Comparison of ENCODE assay signal across 41 cellular contexts in genomic region chr13:45314822-45315221, GRCh38.
"Had no signal": no experiment of that assay in that cellular context is flagged by ENCODE, and none has a peak within 500 bp of the region (broad histone marks: within the 10 kb centered on the region; RNA-seq: fewer than 3 reads in every experiment).

No MANE protein-coding gene starts in this region.

- H3K4me3 Mint-ChIP-seq: activated naive CD4-positive, alpha-beta T cell treated with anti-CD3 and anti-CD28 coated beads for 36 hours; activated naive CD4-positive, alpha-beta T cell treated with anti-CD3 and anti-CD28 coated beads, Interleukin-2, amount 10 ng/mL, durations not matched to agents 7 days and 5 days; activated naive CD4-positive, alpha-beta T cell treated with anti-CD3 and anti-CD28 coated beads, Interleukin-2, amount 50 U/mL, for 24 hours; activated naive CD8-positive, alpha-beta T cell; activated naive CD8-positive, alpha-beta T cell treated with anti-CD3 and anti-CD28 coated beads for 36 hours; activated naive CD8-positive, alpha-beta T cell treated with anti-CD3 and anti-CD28 coated beads, Interleukin-2, amount 10 ng/mL, durations not matched to agents 7 days and 5 days; activated naive CD8-positive, alpha-beta T cell treated with anti-CD3 and anti-CD28 coated beads, Interleukin-2, amount 50 U/mL, for 24 hours; activated T-cell treated with anti-CD3 and anti-CD28 coated beads, Interleukin-2, amount 50 U/mL, for 24 hours; activated T-cell treated with anti-CD3 and anti-CD28 coated beads, Interleukin-2, amount 50 U/mL, for 4 hours; activated T-cell treated with anti-CD3 and anti-CD28 coated beads, Interleukin-2, amount 50 U/mL, for 72 hours; activated T-helper 1 cell treated with anti-CD3 and anti-CD28 coated beads, Interleukin-12 subunit alpha, Interleukin-12 subunit beta, Interleukin-2, Interleukin-4 antibody, amounts not matched to agents 30 ng/mL and 10 ng/mL and 1 ng/mL, durations not matched to agents 14 hours and 24 hours and 36 hours; activated T-helper 17 cell treated with anti-CD3 and anti-CD28 coated beads, Interleukin-2, amount 50 U/mL, for 72 hours; brain; central memory CD8-positive, alpha-beta T cell had no signal

- H3K9me3 ChIP-seq: adrenal gland, ascending aorta, body of pancreas, breast epithelium had no signal

- H3K36me3 Mint-ChIP-seq: activated naive CD4-positive, alpha-beta T cell treated with anti-CD3 and anti-CD28 coated beads, Interleukin-2, amount 10 ng/mL, durations not matched to agents 7 days and 5 days; activated naive CD4-positive, alpha-beta T cell treated with anti-CD3 and anti-CD28 coated beads, Interleukin-2, amount 50 U/mL, for 24 hours; activated naive CD4-positive, alpha-beta T cell treated with anti-CD3 and anti-CD28 coated beads, Interleukin-2, amount 50 U/mL, for 72 hours; activated naive CD8-positive, alpha-beta T cell; activated naive CD8-positive, alpha-beta T cell treated with anti-CD3 and anti-CD28 coated beads for 36 hours; activated naive CD8-positive, alpha-beta T cell treated with anti-CD3 and anti-CD28 coated beads, Interleukin-2, amount 10 ng/mL, durations not matched to agents 7 days and 5 days; brain had no signal

- H3K9me3 Mint-ChIP-seq: activated naive CD4-positive, alpha-beta T cell treated with anti-CD3 and anti-CD28 coated beads for 36 hours; activated naive CD4-positive, alpha-beta T cell treated with anti-CD3 and anti-CD28 coated beads, Interleukin-2, amount 10 ng/mL, durations not matched to agents 7 days and 5 days; activated naive CD4-positive, alpha-beta T cell treated with anti-CD3 and anti-CD28 coated beads, Interleukin-2, amount 50 U/mL, for 24 hours; activated naive CD4-positive, alpha-beta T cell treated with anti-CD3 and anti-CD28 coated beads, Interleukin-2, amount 50 U/mL, for 72 hours; activated naive CD8-positive, alpha-beta T cell treated with anti-CD3 and anti-CD28 coated beads for 36 hours; activated naive CD8-positive, alpha-beta T cell treated with anti-CD3 and anti-CD28 coated beads, Interleukin-2, amount 10 ng/mL, durations not matched to agents 7 days and 5 days; activated naive CD8-positive, alpha-beta T cell treated with anti-CD3 and anti-CD28 coated beads, Interleukin-2, amount 50 U/mL, for 24 hours; activated T-cell treated with anti-CD3 and anti-CD28 coated beads, Interleukin-2, amount 50 U/mL, for 24 hours; activated T-cell treated with anti-CD3 and anti-CD28 coated beads, Interleukin-2, amount 50 U/mL, for 4 hours; activated T-cell treated with anti-CD3 and anti-CD28 coated beads, Interleukin-2, amount 50 U/mL, for 72 hours; activated T-helper 1 cell treated with anti-CD3 and anti-CD28 coated beads, Interleukin-12 subunit alpha, Interleukin-12 subunit beta, Interleukin-2, Interleukin-4 antibody, amounts not matched to agents 30 ng/mL and 10 ng/mL and 1 ng/mL, durations not matched to agents 14 hours and 24 hours and 36 hours; activated T-helper 17 cell treated with anti-CD3 and anti-CD28 coated beads, Interleukin-2, amount 50 U/mL, for 72 hours; activated T-helper 2 cell treated with anti-CD3 and anti-CD28 coated beads, Interferon-gamma antibody, Interleukin-2, Interleukin-4, amounts not matched to agents 10 μg/mL and 5 μg/mL and 100 μg/mL, durations not matched to agents 14 hours and 24 hours and 36 hours; brain; central memory CD8-positive, alpha-beta T cell had no signal

- ATAC-seq: activated naive CD4-positive, alpha-beta T cell treated with anti-CD3 and anti-CD28 coated beads, Interleukin-2, amount 50 U/mL, for 72 hours; activated naive CD8-positive, alpha-beta T cell treated with anti-CD3 and anti-CD28 coated beads, Interleukin-2, amount 50 U/mL, for 24 hours; activated T-cell treated with anti-CD3 and anti-CD28 coated beads, Interleukin-2, amount 50 U/mL, for 4 hours; activated T-cell treated with anti-CD3 and anti-CD28 coated beads, Interleukin-2, amount 50 U/mL, for 72 hours; activated T-helper 17 cell treated with anti-CD3 and anti-CD28 coated beads, Interleukin-2, amount 50 U/mL, for 72 hours; body of pancreas had no signal

- H3K4me3 ChIP-seq: adrenal gland, ascending aorta, body of pancreas, breast epithelium, cardiac muscle cell had no signal

- H3K36me3 ChIP-seq: adrenal gland, ascending aorta, brain microvascular endothelial cell, breast epithelium, cardiac muscle cell had no signal

- H3K27ac ChIP-seq: adrenal gland, body of pancreas, brain microvascular endothelial cell, breast epithelium, cardiac muscle cell had no signal

- H3K27me3 Mint-ChIP-seq: activated naive CD4-positive, alpha-beta T cell treated with anti-CD3 and anti-CD28 coated beads, Interleukin-2, amount 50 U/mL, for 24 hours; activated naive CD8-positive, alpha-beta T cell; activated T-helper 17 cell treated with anti-CD3 and anti-CD28 coated beads, Interleukin-2, amount 50 U/mL, for 72 hours; central memory CD8-positive, alpha-beta T cell had no signal

- DNase-seq: activated effector memory CD4-positive, alpha-beta T cell treated with anti-CD3 and anti-CD28 coated beads, Interleukin-2, amount 50 U/mL, for 16 hours; activated effector memory CD4-positive, alpha-beta T cell treated with Interleukin-2 at 50 U/mL for 16 hours; activated gamma-delta T cell; activated gamma-delta T cell treated with Interleukin-2 at 50 U/mL for 16 hours; activated naive CD4-positive, alpha-beta T cell; activated naive CD4-positive, alpha-beta T cell treated with anti-CD3 and anti-CD28 coated beads for 36 hours; activated naive CD4-positive, alpha-beta T cell treated with anti-CD3 and anti-CD28 coated beads, Interleukin-2, amount 10 ng/mL, durations not matched to agents 7 days and 5 days; activated naive CD4-positive, alpha-beta T cell treated with anti-CD3 and anti-CD28 coated beads, Interleukin-2, amount 50 U/mL, for 16 hours; activated naive CD4-positive, alpha-beta T cell treated with Interleukin-2 at 50 U/mL for 16 hours; activated naive CD8-positive, alpha-beta T cell treated with anti-CD3 and anti-CD28 coated beads for 36 hours; activated naive CD8-positive, alpha-beta T cell treated with anti-CD3 and anti-CD28 coated beads, Interleukin-2, amount 10 ng/mL, durations not matched to agents 7 days and 5 days; activated naive CD8-positive, alpha-beta T cell treated with anti-CD3 and anti-CD28 coated beads, Interleukin-2, amount 50 U/mL, for 24 hours; activated T-cell treated with anti-CD3 and anti-CD28 coated beads for 4 hours; activated T-cell treated with anti-CD3 and anti-CD28 coated beads, Interleukin-2, amount 50 U/mL, for 1 hour; activated T-cell treated with anti-CD3 and anti-CD28 coated beads, Interleukin-2, amount 50 U/mL, for 4 hours; activated T-cell treated with anti-CD3 and anti-CD28 coated beads, Interleukin-2, amount 50 U/mL, for 48 hours; activated T-cell treated with anti-CD3 and anti-CD28 coated beads, Interleukin-2, amount 50 U/mL, for 72 hours; adrenal gland; amniotic stem cell; amygdala; anterior cingulate cortex; aorta; body of pancreas; brain microvascular endothelial cell; caudate nucleus; central memory CD4-positive, alpha-beta T cell; cerebellar nuclear complex had no signal

- H3K27ac Mint-ChIP-seq: activated naive CD4-positive, alpha-beta T cell treated with anti-CD3 and anti-CD28 coated beads for 36 hours; activated naive CD4-positive, alpha-beta T cell treated with anti-CD3 and anti-CD28 coated beads, Interleukin-2, amount 10 ng/mL, durations not matched to agents 7 days and 5 days; activated naive CD4-positive, alpha-beta T cell treated with anti-CD3 and anti-CD28 coated beads, Interleukin-2, amount 50 U/mL, for 24 hours; activated naive CD4-positive, alpha-beta T cell treated with anti-CD3 and anti-CD28 coated beads, Interleukin-2, amount 50 U/mL, for 72 hours; activated naive CD8-positive, alpha-beta T cell; activated naive CD8-positive, alpha-beta T cell treated with anti-CD3 and anti-CD28 coated beads for 36 hours; activated naive CD8-positive, alpha-beta T cell treated with anti-CD3 and anti-CD28 coated beads, Interleukin-2, amount 10 ng/mL, durations not matched to agents 7 days and 5 days; activated naive CD8-positive, alpha-beta T cell treated with anti-CD3 and anti-CD28 coated beads, Interleukin-2, amount 50 U/mL, for 24 hours; activated T-cell treated with anti-CD3 and anti-CD28 coated beads, Interleukin-2, amount 50 U/mL, for 24 hours; activated T-cell treated with anti-CD3 and anti-CD28 coated beads, Interleukin-2, amount 50 U/mL, for 72 hours; activated T-helper 1 cell treated with anti-CD3 and anti-CD28 coated beads, Interleukin-12 subunit alpha, Interleukin-12 subunit beta, Interleukin-2, Interleukin-4 antibody, amounts not matched to agents 30 ng/mL and 10 ng/mL and 1 ng/mL, durations not matched to agents 14 hours and 24 hours and 36 hours; activated T-helper 17 cell treated with anti-CD3 and anti-CD28 coated beads, Interleukin-2, amount 50 U/mL, for 72 hours; activated T-helper 2 cell treated with anti-CD3 and anti-CD28 coated beads, Interferon-gamma antibody, Interleukin-2, Interleukin-4, amounts not matched to agents 10 μg/mL and 5 μg/mL and 100 μg/mL, durations not matched to agents 14 hours and 24 hours and 36 hours; brain had no signal

- FAIRE-seq: astrocyte, bronchial epithelial cell had no signal

- H3K27me3 ChIP-seq: adrenal gland, ascending aorta, body of pancreas, brain microvascular endothelial cell, breast epithelium had no signal
